ENCODE assay signal across 21 cellular contexts in genomic region chr17:72789711-72790110, GRCh38.
"Had no signal": no experiment of that assay in that cellular context is flagged by ENCODE, and none has a peak within 500 bp of the region (broad histone marks: within the 10 kb centered on the region; RNA-seq: fewer than 3 reads in every experiment).

No MANE protein-coding gene starts in this region.

- H3K36me3 ChIP-seq: ovary, right atrium auricular region, thyroid gland, transverse colon, upper lobe of left lung had no signal

- DNase-seq: left ventricle myocardium inferior; midbrain; naive thymus-derived CD4-positive, alpha-beta T cell; ovary; stimulated activated CD4-positive, alpha-beta T cell treated with anti-CD3 and anti-CD28 coated beads, Interleukin-12 subunit alpha, Interleukin-12 subunit beta, amount 100 ng/mL, for 4 hours; stimulated activated CD4-positive, alpha-beta T cell treated with anti-CD3 and anti-CD28 coated beads, Interleukin-15, amount 100 ng/mL, for 24 hours; stimulated activated CD4-positive, alpha-beta T cell treated with anti-CD3 and anti-CD28 coated beads, Interleukin-2, amount 100 ng/mL, for 24 hours; stimulated activated CD4-positive, alpha-beta T cell treated with anti-CD3 and anti-CD28 coated beads, Interleukin-4, amount 100 ng/mL, for 1 hour; stimulated activated naive B cell treated with anti-CD40 and anti-IgM and Interleukin-4, amounts not matched to agents 10 μg/mL and 1 μg/mL and 100 μg/mL, for 72 hours; stimulated activated naive CD8-positive, alpha-beta T cell treated with anti-CD3 and anti-CD28 coated beads, Interleukin-15, Interleukin-2, amounts not matched to agents 100 U/mL and 50 U/mL, for 24 hours; stomach; testis; thyroid gland; transverse colon; upper lobe of left lung had no signal

- ATAC-seq: naive thymus-derived CD4-positive, alpha-beta T cell; natural killer cell treated with Interleukin-12 subunit alpha and Interleukin-12 subunit beta and Interleukin-15 and Interleukin-18, amount 100 ng/mL, for 72 hours; sciatic nerve; stimulated activated naive B cell treated with anti-CD40 and anti-IgM and Interleukin-4, amounts not matched to agents 10 μg/mL and 1 μg/mL and 100 μg/mL, for 72 hours; stimulated activated naive CD8-positive, alpha-beta T cell treated with anti-CD3 and anti-CD28 coated beads, Interleukin-15, Interleukin-2, amounts not matched to agents 100 U/mL and 50 U/mL, for 24 hours had no signal

- H3K4me1 ChIP-seq: left ventricle myocardium inferior, right atrium auricular region, stomach, testis, thyroid gland, transverse colon, upper lobe of left lung had no signal

- H3K9me3 ChIP-seq: ovary, testis, thyroid gland had no signal

- H3K4me3 ChIP-seq: left ventricle myocardium inferior, lung, mucosa of descending colon, ovary, right atrium auricular region, skin epidermis, stomach, testis, thyroid gland, transverse colon, upper lobe of left lung had no signal

- H3K27ac ChIP-seq: left ventricle myocardium inferior, ovary, right atrium auricular region, skin epidermis, stomach, testis, thyroid gland, transverse colon, upper lobe of left lung had no signal

- H3K27me3 ChIP-seq: ovary, right atrium auricular region, stomach, testis, thyroid gland, transverse colon, upper lobe of left lung had no signal
